1 cellular context compared by ENCODE assay signal in the genomic region with DNA sequence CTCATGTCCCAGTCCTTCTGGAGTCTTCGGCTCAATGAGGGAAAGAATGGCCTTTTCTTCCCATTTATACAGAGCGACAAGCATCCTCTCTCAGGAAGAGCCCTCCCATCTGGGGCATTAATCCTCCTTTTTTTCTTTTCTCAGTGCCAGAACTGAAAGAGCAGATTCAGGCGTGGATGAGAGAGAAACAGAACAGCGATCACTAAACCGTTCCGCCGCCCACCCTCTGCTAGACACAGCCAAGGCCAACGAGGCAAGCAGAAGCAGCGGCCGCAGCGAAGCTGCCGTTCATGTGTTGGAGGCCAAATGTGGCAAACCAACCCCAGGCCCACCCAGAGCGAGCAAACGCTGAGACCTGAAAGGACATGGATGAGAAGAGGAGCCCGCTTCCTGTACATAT.
TF ChIP-seq lines count a peak whose summit lies in the region.

No MANE protein-coding gene starts in this region.

TF ChIP-seq in H1, 55 proteins besides CTCF, POLR2A, EP300 and RAD21 (continued from another document):
- TF ChIP-seq, protein P1, sequence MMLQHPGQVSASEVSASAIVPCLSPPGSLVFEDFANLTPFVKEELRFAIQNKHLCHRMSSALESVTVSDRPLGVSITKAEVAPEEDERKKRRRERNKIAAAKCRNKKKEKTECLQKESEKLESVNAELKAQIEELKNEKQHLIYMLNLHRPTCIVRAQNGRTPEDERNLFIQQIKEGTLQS (IDR thresholded peaks at IDR 0.05; ENCODE audit: insufficient read depth, low read depth, low read length): no peak
- TF ChIP-seq TCF12 (IDR thresholded peaks at IDR 0.05; ENCODE audit: low read depth, low read length) (no peak), CEBPB (IDR thresholded peaks at IDR 0.05; ENCODE audit: low read depth, low read length) (no peak), EGR1 (IDR thresholded peaks at IDR 0.05; ENCODE audit: borderline replicate concordance, low read depth, low read length) (no peak)
